ENCODE assay signal across 8 cellular contexts in genomic region chr15:80779658-80780415, GRCh38. TPM values are rescaled to one million over a fixed set of nuclear protein-coding genes. Genes with fewer than 3 reads are reported as not detected.
DNase-seq lines count a peak whose midpoint lies in the region; ATAC-seq and TF ChIP-seq lines count a peak whose summit lies in the region.

No MANE protein-coding gene starts in this region.

- H3K4me3 Mint-ChIP-seq in osteocyte (ENCODE audit: unreplicated experiment): peak overlapping the region; percentile 97

- H3K9ac ChIP-seq in SK-N-SH: no peak overlapping the region

- no peaks in the 10 kb centered on the region for H4K20me1 ChIP-seq in SK-N-SH (ENCODE audit: insufficient read depth)

- ATAC-seq in GM21723 (IDR thresholded peaks at IDR 0.05; ENCODE audit: unreplicated experiment): no peak
- ATAC-seq in GM21529 (IDR thresholded peaks at IDR 0.05; ENCODE audit: unreplicated experiment): no peak

- no peak for TF ChIP-seq CTCF in cardiac muscle cell (IDR thresholded peaks at IDR 0.05; ENCODE audit: low read depth, low read length)
- no peak for TF ChIP-seq CTCF in SK-N-SH (IDR thresholded peaks at IDR 0.05)
- TF ChIP-seq CTCF in foreskin fibroblast (IDR thresholded peaks at IDR 0.05; ENCODE audit: low read depth, low read length): no peak
- TF ChIP-seq CTCF in osteocyte (IDR thresholded peaks at IDR 0.05): no peak

- H3K27ac Mint-ChIP-seq in osteocyte (ENCODE audit: unreplicated experiment): peak overlapping the region; percentile 59

- H3K27me3 ChIP-seq in cardiac muscle cell (peaks cover 62% of the 10 kb centered on the region), SK-N-SH (ENCODE audit: insufficient read depth) (no peaks in the 10 kb centered on the region)

- H3K27me3 Mint-ChIP-seq in osteocyte (ENCODE audit: unreplicated experiment): no peaks in the 10 kb centered on the region

- no peaks in the 10 kb centered on the region for H3K9me2 ChIP-seq in SK-N-SH

- H3K4me3 ChIP-seq in cardiac muscle cell (peak overlapping the region; percentile 38), SK-N-SH (ENCODE audit: low read depth in 2 of 2, low read length in 1 of 2) (peak overlapping the region; percentile 62 to 76), foreskin fibroblast (ENCODE audit: low read depth in 1 of 2, low read length in 2 of 2) (peak overlapping the region; percentile 82 to 94)

- TF ChIP-seq EP300 in SK-N-SH (IDR thresholded peaks at IDR 0.05; ENCODE audit: borderline replicate concordance in 1 of 2, low read depth in 1 of 2, low read length in 1 of 2): no peak

- H2AFZ ChIP-seq in SK-N-SH (ENCODE audit: low read depth): peak overlapping the region; percentile 60; the same call in 1 of the 2 replicates

- H3K4me1 Mint-ChIP-seq in osteocyte (ENCODE audit: unreplicated experiment): peaks cover 76% of the 10 kb centered on the region

- H3K36me3 Mint-ChIP-seq in osteocyte (ENCODE audit: unreplicated experiment): peaks cover 50% of the 10 kb centered on the region

- H3K79me2 ChIP-seq in SK-N-SH (ENCODE audit: insufficient read depth): no peaks in the 10 kb centered on the region

- H3K36me3 ChIP-seq in cardiac muscle cell (no peaks in the 10 kb centered on the region), SK-N-SH (replicated peaks in 1 of 2; ENCODE audit: control insufficient read depth in 1 of 2, insufficient read depth in 2 of 2, low read length in 1 of 2) (peaks cover 0 to 10% of the 10 kb centered on the region in 2 experiments)

- CTCF ChIA-PET in SK-N-SH (lab: Yijun Ruan, JAX): interaction anchor here (0.6 to 9.4 kb wide), 88 partner anchors 8 to 486 kb away, joined by 3 to 253 read pairs (median 4); partner anchors contain the start of gene ABHD17C

- WGBS in SK-N-SH (ENCODE audit: low lambda C conversion rate): 5% methylated on average over 24 of the region's 45 CpGs

- POLR2A ChIA-PET in SK-N-SH (lab: Yijun Ruan, JAX): no interaction called here

- peaks cover 6% of the 10 kb centered on the region for H3F3A ChIP-seq in SK-N-SH (replicated peaks; ENCODE audit: insufficient read depth)

- no peak for TF ChIP-seq RAD21 in SK-N-SH (IDR thresholded peaks at IDR 0.05; ENCODE audit: low read length)

- H3K4me1 ChIP-seq in cardiac muscle cell (ENCODE audit: low read depth): peaks cover 5% of the 10 kb centered on the region
- H3K4me1 ChIP-seq in SK-N-SH (ENCODE audit: control insufficient read depth in 1 of 2, insufficient read depth in 2 of 2, low read depth in 1 of 2, low read length in 1 of 2): peaks cover 0 to 27% of the 10 kb centered on the region in 2 experiments; a peak in 3 of 4 replicates

- H3K9me3 ChIP-seq in cardiac muscle cell (ENCODE audit: low read depth): no peaks in the 10 kb centered on the region
- no peaks in the 10 kb centered on the region for H3K9me3 ChIP-seq in SK-N-SH

- no peaks in the 10 kb centered on the region for H3K9me3 Mint-ChIP-seq in osteocyte (ENCODE audit: unreplicated experiment)

- intact Hi-C loops in cardiac septum (cut with DNase I): loop anchor here (2.0 to 5.0 kb wide), 2 partner anchors 143 to 191 kb away; no protein-coding TSS in a partner anchor

- DNase-seq in cardiac muscle cell (ENCODE audit: low read depth in 1 of 2, low spot score in 1 of 2) (peak; percentile 42 to 58), cardiac septum (ENCODE audit: low spot score) (no peak), SK-N-SH (peak; percentile 74), foreskin fibroblast (peak in 1 of 2 donors; percentile 70), osteocyte (ENCODE audit: extremely low spot score, unreplicated experiment) (no peak), NCI-H2196 treated with DMSO at 0.1 percent for 48 hours (lab: John Stamatoyannopoulos, UW; ENCODE audit: unreplicated experiment) (no peak)

- H3K27ac ChIP-seq in cardiac muscle cell (no peak overlapping the region), SK-N-SH (ENCODE audit: low read depth in 2 of 2, low read length in 1 of 2) (no peak overlapping the region)

- peak overlapping the region; percentile 98 for H3K4me2 ChIP-seq in SK-N-SH

TF ChIP-seq in SK-N-SH, 30 proteins besides CTCF, POLR2A, EP300 and RAD21:
- TF ChIP-seq FOXM1 (IDR thresholded peaks at IDR 0.05; ENCODE audit: low read depth): no peak
- TF ChIP-seq, protein P1, sequence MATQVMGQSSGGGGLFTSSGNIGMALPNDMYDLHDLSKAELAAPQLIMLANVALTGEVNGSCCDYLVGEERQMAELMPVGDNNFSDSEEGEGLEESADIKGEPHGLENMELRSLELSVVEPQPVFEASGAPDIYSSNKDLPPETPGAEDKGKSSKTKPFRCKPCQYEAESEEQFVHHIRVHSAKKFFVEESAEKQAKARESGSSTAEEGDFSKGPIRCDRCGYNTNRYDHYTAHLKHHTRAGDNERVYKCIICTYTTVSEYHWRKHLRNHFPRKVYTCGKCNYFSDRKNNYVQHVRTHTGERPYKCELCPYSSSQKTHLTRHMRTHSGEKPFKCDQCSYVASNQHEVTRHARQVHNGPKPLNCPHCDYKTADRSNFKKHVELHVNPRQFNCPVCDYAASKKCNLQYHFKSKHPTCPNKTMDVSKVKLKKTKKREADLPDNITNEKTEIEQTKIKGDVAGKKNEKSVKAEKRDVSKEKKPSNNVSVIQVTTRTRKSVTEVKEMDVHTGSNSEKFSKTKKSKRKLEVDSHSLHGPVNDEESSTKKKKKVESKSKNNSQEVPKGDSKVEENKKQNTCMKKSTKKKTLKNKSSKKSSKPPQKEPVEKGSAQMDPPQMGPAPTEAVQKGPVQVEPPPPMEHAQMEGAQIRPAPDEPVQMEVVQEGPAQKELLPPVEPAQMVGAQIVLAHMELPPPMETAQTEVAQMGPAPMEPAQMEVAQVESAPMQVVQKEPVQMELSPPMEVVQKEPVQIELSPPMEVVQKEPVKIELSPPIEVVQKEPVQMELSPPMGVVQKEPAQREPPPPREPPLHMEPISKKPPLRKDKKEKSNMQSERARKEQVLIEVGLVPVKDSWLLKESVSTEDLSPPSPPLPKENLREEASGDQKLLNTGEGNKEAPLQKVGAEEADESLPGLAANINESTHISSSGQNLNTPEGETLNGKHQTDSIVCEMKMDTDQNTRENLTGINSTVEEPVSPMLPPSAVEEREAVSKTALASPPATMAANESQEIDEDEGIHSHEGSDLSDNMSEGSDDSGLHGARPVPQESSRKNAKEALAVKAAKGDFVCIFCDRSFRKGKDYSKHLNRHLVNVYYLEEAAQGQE (IDR thresholded peaks at IDR 0.05; ENCODE audit: low read depth, low read length): peak; percentile 77; the same call in 1 of the 2 replicates

RNA-seq across cellular contexts. Expression of gene CEMIP, which starts 0.7 kb away (rescaled TPM):
- total RNA-seq in cardiac muscle cell (0.12 and 0.18 TPM in 2 replicates), cardiac septum (0.46 TPM), osteocyte (445 and 457 TPM in 2 replicates)
- polyA plus RNA-seq in cardiac muscle cell (0.24 and 1.9 TPM in 2 replicates), SK-N-SH (2012; rRNA removed) (27.8 and 30.8 TPM in 2 replicates)
- polyA plus RNA-seq in SK-N-SH (2012; cell fraction: cytosol; rRNA removed): 17.3 and 22.9 TPM in 2 replicates
- polyA plus RNA-seq in SK-N-SH (2012; cell fraction: nucleus; rRNA removed): 48.2 and 60.5 TPM in 2 replicates

Comparison
In these comparisons a context has a peak if more than half of its experiments do, and no peak if none do; other contexts are left out.
1. DNase-seq: peak in cardiac muscle cell (2 of 2) and SK-N-SH (single experiment); none in cardiac septum (single experiment), osteocyte (single experiment) and NCI-H2196 treated with DMSO at 0.1 percent for 48 hours (single experiment).
2. H3K4me3 ChIP-seq: peak in every context shown above with its lines; median percentile 88 in foreskin fibroblast; 69 in SK-N-SH; 38 in cardiac muscle cell.
3. RNA of gene CEMIP, which starts 0.7 kb away (total RNA-seq): 445 to 457 TPM in osteocyte; 0.46 TPM in cardiac septum (single experiment) and 0.12 to 0.18 TPM in cardiac muscle cell; every median in the first group is over 100 times any median in the second.